ENCODE assay signal across 9 cellular contexts in the genomic region with DNA sequence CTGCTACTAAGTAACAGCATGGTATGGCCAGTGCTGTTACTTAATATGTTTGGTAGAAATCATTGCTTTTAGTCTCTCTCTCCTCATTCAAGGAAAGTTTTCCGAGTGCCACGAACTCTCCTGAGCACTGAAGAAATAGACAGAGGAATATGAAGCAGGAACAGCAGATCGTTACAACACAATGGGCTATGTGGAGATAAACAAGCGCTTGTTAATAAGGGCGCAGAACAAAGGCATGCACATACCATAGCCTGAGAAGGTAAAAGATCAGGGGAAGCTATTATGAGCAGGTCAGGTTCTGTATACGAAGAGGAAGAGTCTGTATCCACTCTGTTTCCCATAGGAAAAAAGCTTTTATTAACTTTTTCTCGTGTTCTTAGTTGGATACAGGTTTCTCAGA.
"Had no signal": no experiment of that assay in that cellular context is flagged by ENCODE, and none has a peak within 500 bp of the region (broad histone marks: within the 10 kb centered on the region; RNA-seq: fewer than 3 reads in every experiment).

No MANE protein-coding gene starts in this region.

- H2AFZ ChIP-seq: GM23248, GM23338 had no signal

- ATAC-seq: GM23338, HCT116 had no signal

- H3K4me2 ChIP-seq: GM23338 had no signal

- H3K36me3 ChIP-seq: HAP-1 had no signal

- DNase-seq: GM23248, GOT3, H7, H9, HCEC 1CT, HFFc6 had no signal

- H3K9ac ChIP-seq: GM23248 had no signal

- H3K9me3 ChIP-seq: HAP-1 had no signal

- H3K4me3 ChIP-seq: GM23248, GM23338, HAP-1 had no signal

- H3K27ac ChIP-seq: GM23248 had no signal
